ENCODE assay signal across 31 cellular contexts in genomic region chr3:106088899-106089298, GRCh38.
"Had no signal": no experiment of that assay in that cellular context is flagged by ENCODE, and none has a peak within 500 bp of the region (broad histone marks: within the 10 kb centered on the region; RNA-seq: fewer than 3 reads in every experiment).

No MANE protein-coding gene starts in this region.

- H3K27me3 Mint-ChIP-seq: activated B cell treated with CpG ODN at 0.5 μM for 24 hours; activated CD4-positive, alpha-beta memory T cell treated with anti-CD3 and anti-CD28 coated beads, Interleukin-2, amount 10 ng/mL, durations not matched to agents 7 days and 5 days; activated naive CD4-positive, alpha-beta T cell treated with anti-CD3 and anti-CD28 coated beads, Interleukin-2, amount 10 ng/mL, durations not matched to agents 7 days and 5 days; activated naive CD8-positive, alpha-beta T cell treated with anti-CD3 and anti-CD28 coated beads for 36 hours; activated naive CD8-positive, alpha-beta T cell treated with anti-CD3 and anti-CD28 coated beads, Interleukin-2, amount 50 U/mL, for 24 hours; activated T-cell treated with anti-CD3 and anti-CD28 coated beads, Interleukin-2, amount 50 U/mL, for 24 hours; effector memory CD8-positive, alpha-beta T cell; T-helper 17 cell had no signal

- ATAC-seq: activated CD4-positive, CD25-positive, alpha-beta regulatory T cell treated with anti-CD3 and anti-CD28 coated beads, Interleukin-2, amount 50 U/mL, for 24 hours; activated naive CD8-positive, alpha-beta T cell treated with anti-CD3 and anti-CD28 coated beads, Interleukin-2, amount 50 U/mL, for 24 hours; activated T-cell treated with anti-CD3 and anti-CD28 coated beads, Interleukin-2, amount 50 U/mL, for 72 hours; body of pancreas; effector memory CD8-positive, alpha-beta T cell; gastroesophageal sphincter; T-helper 17 cell had no signal

- H3K4me3 Mint-ChIP-seq: activated B cell treated with CpG ODN at 0.5 μM for 24 hours; activated CD4-positive, alpha-beta memory T cell treated with anti-CD3 and anti-CD28 coated beads, Interleukin-2, amount 10 ng/mL, durations not matched to agents 7 days and 5 days; activated naive CD4-positive, alpha-beta T cell treated with anti-CD3 and anti-CD28 coated beads, Interleukin-2, amount 10 ng/mL, durations not matched to agents 7 days and 5 days; activated naive CD8-positive, alpha-beta T cell treated with anti-CD3 and anti-CD28 coated beads for 36 hours; activated naive CD8-positive, alpha-beta T cell treated with anti-CD3 and anti-CD28 coated beads, Interleukin-2, amount 50 U/mL, for 24 hours; activated T-cell treated with anti-CD3 and anti-CD28 coated beads, Interleukin-2, amount 50 U/mL, for 24 hours; activated T-cell treated with anti-CD3 and anti-CD28 coated beads, Interleukin-2, amount 50 U/mL, for 72 hours; effector memory CD8-positive, alpha-beta T cell; T-helper 17 cell; T-helper 2 cell treated with Interferon-gamma antibody and Interleukin-4, amounts not matched to agents 5 μg/mL and 100 μg/mL, for 36 hours had no signal

- H3K4me1 Mint-ChIP-seq: activated B cell treated with CpG ODN at 0.5 μM for 24 hours, T-helper 17 cell had no signal

- H3K27ac Mint-ChIP-seq: activated B cell treated with CpG ODN at 0.5 μM for 24 hours; activated CD4-positive, alpha-beta memory T cell treated with anti-CD3 and anti-CD28 coated beads, Interleukin-2, amount 10 ng/mL, durations not matched to agents 7 days and 5 days; activated naive CD4-positive, alpha-beta T cell treated with anti-CD3 and anti-CD28 coated beads, Interleukin-2, amount 10 ng/mL, durations not matched to agents 7 days and 5 days; activated naive CD8-positive, alpha-beta T cell treated with anti-CD3 and anti-CD28 coated beads for 36 hours; activated naive CD8-positive, alpha-beta T cell treated with anti-CD3 and anti-CD28 coated beads, Interleukin-2, amount 50 U/mL, for 24 hours; activated T-cell treated with anti-CD3 and anti-CD28 coated beads, Interleukin-2, amount 50 U/mL, for 24 hours; activated T-cell treated with anti-CD3 and anti-CD28 coated beads, Interleukin-2, amount 50 U/mL, for 72 hours; effector memory CD8-positive, alpha-beta T cell; T-helper 17 cell; T-helper 2 cell treated with Interferon-gamma antibody and Interleukin-4, amounts not matched to agents 5 μg/mL and 100 μg/mL, for 36 hours had no signal

- H3K9me3 Mint-ChIP-seq: activated B cell treated with CpG ODN at 0.5 μM for 24 hours had no signal

- DNase-seq: activated B cell treated with CpG ODN at 0.5 μM for 24 hours; activated CD4-positive, alpha-beta memory T cell treated with anti-CD3 and anti-CD28 coated beads, Interleukin-2, amount 10 ng/mL, durations not matched to agents 7 days and 5 days; activated CD4-positive, alpha-beta T cell treated with anti-CD3 and anti-CD28 coated beads for 48 hours; activated CD4-positive, alpha-beta T cell treated with anti-CD3 and anti-CD28 coated beads, Interleukin-2, amount 50 U/mL, for 4 hours; activated CD8-positive, alpha-beta memory T cell treated with anti-CD3 and anti-CD28 coated beads, Interleukin-2, amount 50 U/mL, for 48 hours; activated gamma-delta T cell; activated naive CD4-positive, alpha-beta T cell; activated naive CD4-positive, alpha-beta T cell treated with anti-CD3 and anti-CD28 coated beads, Interleukin-2, amount 10 ng/mL, durations not matched to agents 7 days and 5 days; activated naive CD8-positive, alpha-beta T cell treated with anti-CD3 and anti-CD28 coated beads for 36 hours; activated naive CD8-positive, alpha-beta T cell treated with anti-CD3 and anti-CD28 coated beads, Interleukin-2, amount 50 U/mL, for 24 hours; activated T-cell treated with anti-CD3 and anti-CD28 coated beads for 4 hours; activated T-cell treated with anti-CD3 and anti-CD28 coated beads, Interleukin-2, amount 50 U/mL, for 24 hours; activated T-cell treated with anti-CD3 and anti-CD28 coated beads, Interleukin-2, amount 50 U/mL, for 72 hours; adrenal gland; amygdala; aorta; body of pancreas; caudate nucleus; cortex of kidney; dermis blood vessel endothelial cell; effector CD4-positive, alpha-beta T cell; effector memory CD8-positive, alpha-beta T cell; esophagus squamous epithelium; foreskin melanocyte; hippocampal formation; T-helper 17 cell; T1000; WERI-Rb-1 had no signal
